Comparison of ENCODE assay signal across 22 cellular contexts in genomic region chr15:67504796-67505195, GRCh38.
DNase-seq lines count a peak whose midpoint lies in the region; ATAC-seq, FAIRE-seq and TF ChIP-seq lines count a peak whose summit lies in the region.
"Had no signal": no experiment of that assay in that cellular context is flagged by ENCODE, and none has a peak within 500 bp of the region (broad histone marks: within the 10 kb centered on the region; RNA-seq: fewer than 3 reads in every experiment).

No MANE protein-coding gene starts in this region.

- peak; percentile 35 for FAIRE-seq in GM19239 (lab: Jason Lieb, UNC)

- H3K27ac ChIP-seq in SK-N-MC: no peak overlapping the region
- H3K27ac ChIP-seq: dorsolateral prefrontal cortex, Peyer's patch, right atrium auricular region had no signal

- H3K36me3 ChIP-seq in SK-N-MC (ENCODE audit: insufficient read depth, low read length): no peaks in the 10 kb centered on the region
- H3K36me3 ChIP-seq: MG63, Peyer's patch, right atrium auricular region had no signal

- H3K27ac Mint-ChIP-seq in stimulated activated memory B cell treated with anti-CD40 and anti-IgM and Interleukin-4, amounts not matched to agents 10 μg/mL and 1 μg/mL and 100 μg/mL, for 72 hours: no peak overlapping the region
- H3K27ac Mint-ChIP-seq: activated CD4-positive, alpha-beta memory T cell treated with anti-CD3 and anti-CD28 coated beads for 36 hours; CD8-positive, alpha-beta T cell; natural killer cell; WTC11 had no signal

- no peaks in the 10 kb centered on the region for H3K9me3 Mint-ChIP-seq in stimulated activated memory B cell treated with anti-CD40 and anti-IgM and Interleukin-4, amounts not matched to agents 10 μg/mL and 1 μg/mL and 100 μg/mL, for 72 hours
- H3K9me3 Mint-ChIP-seq: activated CD4-positive, alpha-beta memory T cell treated with anti-CD3 and anti-CD28 coated beads for 36 hours; CD8-positive, alpha-beta T cell; natural killer cell; WTC11 had no signal

- H3K9me3 ChIP-seq in SK-N-MC (ENCODE audit: low read depth, low read length): no peaks in the 10 kb centered on the region
- H3K9me3 ChIP-seq: MG63, Peyer's patch, right atrium auricular region, SK-N-SH had no signal

- no peak overlapping the region for H3K4me3 ChIP-seq in AG09309 (ENCODE audit: control insufficient read depth, low read depth, low read length)
- H3K4me3 ChIP-seq in SK-N-MC: peak overlapping the region; percentile 4; the same call in 1 of the 2 replicates
- no peak overlapping the region for H3K4me3 ChIP-seq in foreskin fibroblast (ENCODE audit: low read depth in 1 of 2, low read length in 2 of 2)
- H3K4me3 ChIP-seq: dorsolateral prefrontal cortex, MG63, Peyer's patch, right atrium auricular region had no signal

- TF ChIP-seq CTCF in AG09309 (IDR thresholded peaks at IDR 0.05; ENCODE audit: control insufficient read depth, insufficient read depth, low read depth, low read length, missing control alignments) (no peak), foreskin fibroblast (IDR thresholded peaks at IDR 0.05; ENCODE audit: low read depth, low read length) (no peak)

- DNase-seq in AG09309 (ENCODE audit: low read depth) (peak; percentile 86), GM19239 (ENCODE audit: insufficient read length, low spot score) (no peak), SK-N-MC (ENCODE audit: low read depth, low spot score) (no peak), foreskin fibroblast (peak; percentile 68 to 88), cerebellar nuclear complex (lab: John Stamatoyannopoulos, UW) (no peak)
- DNase-seq: activated CD4-positive, alpha-beta memory T cell treated with anti-CD3 and anti-CD28 coated beads for 36 hours; activated gamma-delta T cell treated with Interleukin-2 at 50 U/mL for 16 hours; activated T-cell treated with anti-CD3 and anti-CD28 coated beads for 4 hours; CD8-positive, alpha-beta T cell; dorsolateral prefrontal cortex; mesendoderm; MG63; natural killer cell; NCI-H187 treated with DMSO at 0.1 percent for 48 hours; Peyer's patch; SK-N-SH had no signal

- no peak overlapping the region for H3K4me3 Mint-ChIP-seq in stimulated activated memory B cell treated with anti-CD40 and anti-IgM and Interleukin-4, amounts not matched to agents 10 μg/mL and 1 μg/mL and 100 μg/mL, for 72 hours
- H3K4me3 Mint-ChIP-seq: activated CD4-positive, alpha-beta memory T cell treated with anti-CD3 and anti-CD28 coated beads for 36 hours; CD8-positive, alpha-beta T cell; natural killer cell; WTC11 had no signal

- ATAC-seq in HG02938 (IDR thresholded peaks at IDR 0.05; ENCODE audit: unreplicated experiment) (no peak), HG03469 (IDR thresholded peaks at IDR 0.05; ENCODE audit: unreplicated experiment) (no peak)
- no peak for ATAC-seq in stimulated activated memory B cell treated with anti-CD40 and anti-IgM and Interleukin-4, amounts not matched to agents 10 μg/mL and 1 μg/mL and 100 μg/mL, for 72 hours
- ATAC-seq: CD8-positive, alpha-beta T cell; HCT116; natural killer cell; WTC11 had no signal

- no peak overlapping the region for H3K9ac ChIP-seq in SK-N-MC (ENCODE audit: insufficient read length)
- H3K9ac ChIP-seq: SK-N-SH had no signal

- peaks cover 22% of the 10 kb centered on the region for H3K4me1 Mint-ChIP-seq in stimulated activated memory B cell treated with anti-CD40 and anti-IgM and Interleukin-4, amounts not matched to agents 10 μg/mL and 1 μg/mL and 100 μg/mL, for 72 hours
- H3K4me1 Mint-ChIP-seq: natural killer cell had no signal

- no peaks in the 10 kb centered on the region for H3K36me3 Mint-ChIP-seq in stimulated activated memory B cell treated with anti-CD40 and anti-IgM and Interleukin-4, amounts not matched to agents 10 μg/mL and 1 μg/mL and 100 μg/mL, for 72 hours
- H3K36me3 Mint-ChIP-seq: natural killer cell, WTC11 had no signal

- no peaks in the 10 kb centered on the region for H3K27me3 Mint-ChIP-seq in stimulated activated memory B cell treated with anti-CD40 and anti-IgM and Interleukin-4, amounts not matched to agents 10 μg/mL and 1 μg/mL and 100 μg/mL, for 72 hours
- H3K27me3 Mint-ChIP-seq: activated CD4-positive, alpha-beta memory T cell treated with anti-CD3 and anti-CD28 coated beads for 36 hours had no signal

Comparison
In these comparisons a context has a peak if more than half of its experiments do, and no peak if none do; other contexts are left out.
1. DNase-seq: peak in AG09309 (single experiment) and foreskin fibroblast (2 of 2); none in GM19239 (single experiment), SK-N-MC (single experiment) and cerebellar nuclear complex (0 of 2).